ENCODE assay signal across 33 cellular contexts in the genomic region with DNA sequence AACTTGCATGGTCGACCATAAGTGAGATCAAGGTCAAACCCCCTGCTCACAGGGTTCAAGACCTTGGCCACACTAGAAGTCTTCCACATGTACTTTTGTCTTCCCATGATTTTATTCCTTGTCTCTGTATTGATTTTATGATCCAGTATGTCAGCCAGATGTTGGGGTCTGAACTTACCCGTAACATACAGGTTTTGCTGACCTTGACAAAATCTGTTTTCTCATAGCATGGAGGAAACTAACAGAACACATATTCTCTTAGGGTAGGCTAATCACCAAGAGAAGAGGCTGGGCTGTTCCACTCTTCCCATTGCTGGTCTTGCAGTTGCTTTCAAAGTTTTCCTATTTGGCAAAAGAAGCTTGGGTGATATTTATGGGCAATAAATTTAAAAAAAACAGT.
"Had no signal": no experiment of that assay in that cellular context is flagged by ENCODE, and none has a peak within 500 bp of the region (broad histone marks: within the 10 kb centered on the region; RNA-seq: fewer than 3 reads in every experiment).

No MANE protein-coding gene starts in this region.

- ATAC-seq: activated CD4-positive, CD25-positive, alpha-beta regulatory T cell treated with anti-CD3 and anti-CD28 coated beads, Interleukin-2, amount 50 U/mL, for 24 hours; activated CD8-positive, alpha-beta memory T cell treated with anti-CD3 and anti-CD28 coated beads, Interleukin-2, amount 10 ng/mL, durations not matched to agents 7 days and 5 days; activated CD8-positive, alpha-beta T cell treated with anti-CD3 and anti-CD28 coated beads, Interleukin-2, amount 10 ng/mL, durations not matched to agents 7 days and 5 days; activated naive CD4-positive, alpha-beta T cell treated with anti-CD3 and anti-CD28 coated beads, Interleukin-2, amount 50 U/mL, for 72 hours; activated T-cell treated with anti-CD3 and anti-CD28 coated beads, Interleukin-2, amount 50 U/mL, for 72 hours; T-helper 17 cell had no signal

- H3K4me1 Mint-ChIP-seq: activated CD8-positive, alpha-beta memory T cell treated with anti-CD3 and anti-CD28 coated beads, Interleukin-2, amount 10 ng/mL, durations not matched to agents 7 days and 5 days; activated naive CD4-positive, alpha-beta T cell treated with anti-CD3 and anti-CD28 coated beads, Interleukin-2, amount 10 ng/mL, durations not matched to agents 7 days and 5 days had no signal

- H3K4me3 ChIP-seq: ascending aorta, breast epithelium, cardiac muscle cell, colonic mucosa, esophagus squamous epithelium had no signal

- H3K4me1 ChIP-seq: ascending aorta, breast epithelium, colonic mucosa, esophagus squamous epithelium had no signal

- H3K27me3 Mint-ChIP-seq: activated B cell treated with CpG ODN at 0.5 μM for 24 hours; activated CD8-positive, alpha-beta memory T cell treated with anti-CD3 and anti-CD28 coated beads, Interleukin-2, amount 10 ng/mL, durations not matched to agents 7 days and 5 days; activated naive CD4-positive, alpha-beta T cell treated with anti-CD3 and anti-CD28 coated beads, Interleukin-2, amount 10 ng/mL, durations not matched to agents 7 days and 5 days; activated naive CD8-positive, alpha-beta T cell treated with anti-CD3 and anti-CD28 coated beads, Interleukin-2, amount 10 ng/mL, durations not matched to agents 7 days and 5 days; activated T-cell treated with anti-CD3 and anti-CD28 coated beads, Interleukin-2, amount 50 U/mL, for 24 hours; brain; T-helper 17 cell had no signal

- H3K4me3 Mint-ChIP-seq: activated B cell treated with CpG ODN at 0.5 μM for 24 hours; activated CD8-positive, alpha-beta memory T cell treated with anti-CD3 and anti-CD28 coated beads, Interleukin-2, amount 10 ng/mL, durations not matched to agents 7 days and 5 days; activated CD8-positive, alpha-beta T cell treated with anti-CD3 and anti-CD28 coated beads, Interleukin-2, amount 10 ng/mL, durations not matched to agents 7 days and 5 days; activated naive CD4-positive, alpha-beta T cell treated with anti-CD3 and anti-CD28 coated beads, Interleukin-2, amount 10 ng/mL, durations not matched to agents 7 days and 5 days; activated naive CD8-positive, alpha-beta T cell treated with anti-CD3 and anti-CD28 coated beads, Interleukin-2, amount 10 ng/mL, durations not matched to agents 7 days and 5 days; activated T-cell treated with anti-CD3 and anti-CD28 coated beads, Interleukin-2, amount 50 U/mL, for 24 hours; activated T-cell treated with anti-CD3 and anti-CD28 coated beads, Interleukin-2, amount 50 U/mL, for 72 hours; brain; T-helper 17 cell; T-helper 2 cell treated with Interferon-gamma antibody and Interleukin-4, amounts not matched to agents 5 μg/mL and 100 μg/mL, for 36 hours had no signal

- H3K9me3 Mint-ChIP-seq: activated B cell treated with CpG ODN at 0.5 μM for 24 hours; activated T-cell treated with anti-CD3 and anti-CD28 coated beads, Interleukin-2, amount 50 U/mL, for 24 hours; brain had no signal

- H3K27ac ChIP-seq: ascending aorta, breast epithelium, cardiac muscle cell, colonic mucosa, epithelial cell of prostate, esophagus squamous epithelium, WERI-Rb-1 had no signal

- DNase-seq: activated B cell treated with CpG ODN at 0.5 μM for 24 hours; activated CD4-positive, alpha-beta T cell treated with anti-CD3 and anti-CD28 coated beads for 48 hours; activated CD4-positive, alpha-beta T cell treated with anti-CD3 and anti-CD28 coated beads, Interleukin-2, amount 50 U/mL, for 1 hour; activated CD4-positive, alpha-beta T cell treated with anti-CD3 and anti-CD28 coated beads, Interleukin-2, amount 50 U/mL, for 48 hours; activated CD8-positive, alpha-beta memory T cell treated with anti-CD3 and anti-CD28 coated beads, Interleukin-2, amount 10 ng/mL, durations not matched to agents 7 days and 5 days; activated CD8-positive, alpha-beta memory T cell treated with anti-CD3 and anti-CD28 coated beads, Interleukin-2, amount 50 U/mL, for 48 hours; activated CD8-positive, alpha-beta T cell treated with anti-CD3 and anti-CD28 coated beads, Interleukin-2, amount 10 ng/mL, durations not matched to agents 7 days and 5 days; activated gamma-delta T cell; activated naive CD4-positive, alpha-beta T cell; activated naive CD4-positive, alpha-beta T cell treated with anti-CD3 and anti-CD28 coated beads, Interleukin-2, amount 10 ng/mL, durations not matched to agents 7 days and 5 days; activated naive CD8-positive, alpha-beta T cell treated with anti-CD3 and anti-CD28 coated beads, Interleukin-2, amount 10 ng/mL, durations not matched to agents 7 days and 5 days; activated T-cell treated with anti-CD3 and anti-CD28 coated beads for 4 hours; activated T-cell treated with anti-CD3 and anti-CD28 coated beads, Interleukin-2, amount 50 U/mL, for 24 hours; activated T-cell treated with anti-CD3 and anti-CD28 coated beads, Interleukin-2, amount 50 U/mL, for 72 hours; central memory CD4-positive, alpha-beta T cell; cerebellar nuclear complex; colonic mucosa; effector CD8-positive, alpha-beta T cell; esophagus squamous epithelium; foreskin melanocyte; T-helper 1 cell; T-helper 17 cell; T1000; WERI-Rb-1 had no signal

- H3K27ac Mint-ChIP-seq: activated B cell treated with CpG ODN at 0.5 μM for 24 hours; activated CD8-positive, alpha-beta memory T cell treated with anti-CD3 and anti-CD28 coated beads, Interleukin-2, amount 10 ng/mL, durations not matched to agents 7 days and 5 days; activated CD8-positive, alpha-beta T cell treated with anti-CD3 and anti-CD28 coated beads, Interleukin-2, amount 10 ng/mL, durations not matched to agents 7 days and 5 days; activated naive CD4-positive, alpha-beta T cell treated with anti-CD3 and anti-CD28 coated beads, Interleukin-2, amount 10 ng/mL, durations not matched to agents 7 days and 5 days; activated naive CD4-positive, alpha-beta T cell treated with anti-CD3 and anti-CD28 coated beads, Interleukin-2, amount 50 U/mL, for 72 hours; activated naive CD8-positive, alpha-beta T cell treated with anti-CD3 and anti-CD28 coated beads, Interleukin-2, amount 10 ng/mL, durations not matched to agents 7 days and 5 days; activated T-cell treated with anti-CD3 and anti-CD28 coated beads, Interleukin-2, amount 50 U/mL, for 24 hours; activated T-cell treated with anti-CD3 and anti-CD28 coated beads, Interleukin-2, amount 50 U/mL, for 72 hours; brain; T-helper 17 cell; T-helper 2 cell treated with Interferon-gamma antibody and Interleukin-4, amounts not matched to agents 5 μg/mL and 100 μg/mL, for 36 hours had no signal

- H3K9me3 ChIP-seq: ascending aorta, breast epithelium, colonic mucosa, esophagus squamous epithelium had no signal

- H3K27me3 ChIP-seq: ascending aorta, breast epithelium, cardiac muscle cell, colonic mucosa, esophagus squamous epithelium had no signal

- FAIRE-seq: endothelial cell of umbilical vein had no signal

- H3K36me3 Mint-ChIP-seq: activated naive CD4-positive, alpha-beta T cell treated with anti-CD3 and anti-CD28 coated beads, Interleukin-2, amount 10 ng/mL, durations not matched to agents 7 days and 5 days; activated naive CD4-positive, alpha-beta T cell treated with anti-CD3 and anti-CD28 coated beads, Interleukin-2, amount 50 U/mL, for 72 hours had no signal

- H3K36me3 ChIP-seq: ascending aorta, breast epithelium, cardiac muscle cell, colonic mucosa, esophagus squamous epithelium, WERI-Rb-1 had no signal
